In genomic region chr9:110745656-110746055, GRCh38 we compare ENCODE assay signal across 16 cellular contexts.
DNase-seq lines count a peak whose midpoint lies in the region; ATAC-seq and TF ChIP-seq lines count a peak whose summit lies in the region.
"Had no signal": no experiment of that assay in that cellular context is flagged by ENCODE, and none has a peak within 500 bp of the region (broad histone marks: within the 10 kb centered on the region; RNA-seq: fewer than 3 reads in every experiment).

No MANE protein-coding gene starts in this region.

- ATAC-seq in gastroesophageal sphincter = peak; percentile 11
- ATAC-seq in GM21526 (IDR thresholded peaks at IDR 0.05; ENCODE audit: low FRiP score, unreplicated experiment) = no peak
- ATAC-seq: activated CD8-positive, alpha-beta T cell treated with anti-CD3 and anti-CD28 coated beads, Interleukin-2, amount 10 ng/mL, durations not matched to agents 7 days and 5 days had no signal

- in situ Hi-C loops in astrocyte of the spinal cord (cut with HindIII; ENCODE audit: low sequenced_read_pairs) = no loop called here

- no peak overlapping the region for H3K4me3 ChIP-seq in astrocyte of the spinal cord (ENCODE audit: low read depth, low read length)
- H3K4me3 ChIP-seq in gastroesophageal sphincter = no peak overlapping the region
- H3K4me3 ChIP-seq in tibial nerve = no peak overlapping the region
- H3K4me3 ChIP-seq: spleen had no signal

- H3K4me1 ChIP-seq in gastroesophageal sphincter = peaks cover 9 to 30% (median 16%) of the 10 kb centered on the region in 3 donors
- peaks cover 0 to 55% (median 11%) of the 10 kb centered on the region in 4 donors for H3K4me1 ChIP-seq in tibial nerve
- H3K4me1 ChIP-seq: spleen had no signal

- H3K9me3 ChIP-seq in gastroesophageal sphincter = no peaks in the 10 kb centered on the region
- no peaks in the 10 kb centered on the region for H3K9me3 ChIP-seq in tibial nerve
- H3K9me3 ChIP-seq: spleen had no signal

- H3K27ac ChIP-seq in gastroesophageal sphincter (peak overlapping the region in 3 of 4 donors; percentile 8 to 74 (median 72)), tibial nerve (peak overlapping the region in 3 of 4 donors; percentile 9 to 90 (median 88))
- H3K27ac ChIP-seq: RWPE1, spleen had no signal

- DNase-seq in DMS53 (lab: John Stamatoyannopoulos, UW) (peak; percentile 7), DMS53 treated with DMSO at 0.1 percent for 48 hours (lab: John Stamatoyannopoulos, UW; ENCODE audit: unreplicated experiment) (no peak), astrocyte of the spinal cord (ENCODE audit: low read depth, low spot score) (peak; percentile 60), tibial nerve (ENCODE audit: low spot score in 2 of 2) (no peak), NCI-H1436 (lab: John Stamatoyannopoulos, UW) (no peak)
- DNase-seq in activated CD4-positive, alpha-beta T cell treated with anti-CD3 and anti-CD28 coated beads for 4 hours = no peak
- DNase-seq: 8988T; activated CD8-positive, alpha-beta T cell treated with anti-CD3 and anti-CD28 coated beads, Interleukin-2, amount 10 ng/mL, durations not matched to agents 7 days and 5 days; activated gamma-delta T cell treated with Interleukin-2 at 50 U/mL for 16 hours; naive B cell; NCI-H510A; spleen had no signal

- H3K27me3 ChIP-seq in gastroesophageal sphincter (no peaks in the 10 kb centered on the region), tibial nerve (no peaks in the 10 kb centered on the region)
- H3K27me3 ChIP-seq: foreskin keratinocyte, spleen had no signal

- TF ChIP-seq CTCF in astrocyte of the spinal cord (IDR thresholded peaks at IDR 0.05; ENCODE audit: low read depth, low read length) = no peak
- no peak for TF ChIP-seq CTCF in gastroesophageal sphincter (IDR thresholded peaks at IDR 0.05)
- TF ChIP-seq CTCF in tibial nerve (IDR thresholded peaks at IDR 0.05) = no peak

- no peaks in the 10 kb centered on the region for H3K36me3 ChIP-seq in gastroesophageal sphincter
- H3K36me3 ChIP-seq in tibial nerve = no peaks in the 10 kb centered on the region
- H3K36me3 ChIP-seq: spleen had no signal

- TF ChIP-seq POLR2A in gastroesophageal sphincter (IDR thresholded peaks at IDR 0.05) (no peak), tibial nerve (IDR thresholded peaks at IDR 0.05) (no peak)

- WGBS in gastroesophageal sphincter (ENCODE audit: low coverage in 1 of 2), 2 donors = 0 to 16% methylated on average over 1 of the region's 1 CpG
- WGBS in tibial nerve, 2 donors = 52 to 68% methylated on average over 1 of the region's 1 CpG

- TF ChIP-seq EP300 in gastroesophageal sphincter (IDR thresholded peaks at IDR 0.05) (no peak), tibial nerve (IDR thresholded peaks at IDR 0.05) (peak in 1 of 2 donors; percentile 47)

Comparison
In these comparisons a context has a peak if more than half of its experiments do, and no peak if none do; other contexts are left out.
1. DNase-seq: peak in DMS53 (single experiment) and astrocyte of the spinal cord (single experiment); none in DMS53 treated with DMSO at 0.1 percent for 48 hours (single experiment), tibial nerve (0 of 2), NCI-H1436 (single experiment) and activated CD4-positive, alpha-beta T cell treated with anti-CD3 and anti-CD28 coated beads for 4 hours (0 of 2).